12 cellular contexts compared by ENCODE assay signal in the genomic region with DNA sequence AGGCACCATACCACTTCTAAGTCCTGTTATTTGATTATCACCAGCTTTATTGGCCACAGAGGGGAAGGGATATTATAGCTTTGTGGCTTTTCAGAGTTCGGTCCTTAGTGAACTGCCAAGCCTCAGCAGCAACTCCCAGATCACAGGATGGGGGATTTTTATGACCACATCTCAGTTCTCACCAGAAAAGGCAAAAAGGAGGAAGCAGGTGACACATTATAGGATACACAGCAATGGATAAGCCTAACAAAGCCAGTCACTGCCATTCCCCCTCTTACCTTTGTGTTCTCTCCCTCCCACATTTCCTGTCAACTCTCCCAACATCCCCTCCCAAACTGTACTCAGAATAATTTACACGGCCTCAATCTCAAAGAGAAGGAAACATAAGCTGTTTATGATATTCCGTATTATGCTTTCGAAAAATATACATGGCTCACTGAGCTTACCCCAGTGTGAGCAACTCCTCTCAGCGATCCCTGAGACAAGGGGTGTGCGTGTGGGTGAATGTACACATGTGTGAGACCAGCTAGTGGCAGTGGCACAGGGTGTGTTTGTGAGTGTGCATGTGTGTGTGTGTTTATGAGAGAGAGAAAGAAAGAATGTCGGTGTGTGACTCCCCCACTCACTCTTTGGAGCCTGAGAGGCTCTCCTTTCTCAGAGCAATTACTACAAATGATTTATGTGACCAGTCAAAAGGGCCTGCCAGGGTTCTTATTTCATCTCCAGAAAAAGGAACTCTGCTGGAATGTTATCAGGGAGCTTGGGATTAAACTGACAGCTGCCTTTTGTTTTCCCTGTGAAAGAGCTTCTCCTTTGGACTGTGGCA.
DNase-seq lines count a peak whose midpoint lies in the region; ATAC-seq, FAIRE-seq and TF ChIP-seq lines count a peak whose summit lies in the region.
"Had no signal": no experiment of that assay in that cellular context is flagged by ENCODE, and none has a peak within 500 bp of the region (broad histone marks: within the 10 kb centered on the region; RNA-seq: fewer than 3 reads in every experiment).

No MANE protein-coding gene starts in this region.

- no peaks in the 10 kb centered on the region for H3K79me1 ChIP-seq in H1 (ENCODE audit: low read depth, low read length)

- H3K4me3 Mint-ChIP-seq in nephron: peak overlapping the region; percentile 3 to 60 (median 24)
- H3K4me3 Mint-ChIP-seq: activated naive CD4-positive, alpha-beta T cell treated with anti-CD3 and anti-CD28 coated beads, Interleukin-2, amount 50 U/mL, for 24 hours had no signal

- no peak overlapping the region for H2AK5ac ChIP-seq in H1 (ENCODE audit: low read depth, low read length)

- CTCF ChIA-PET in H1 (lab: Charles Lee; ENCODE audit: partially characterized antibody): interaction anchor here (0.7 to 2.4 kb wide), 13 partner anchors 8 to 522 kb away, joined by 3 to 10 read pairs (median 4); no protein-coding TSS in a partner anchor

- H3K4me3 ChIP-seq in H1 (ENCODE audit: extremely low read depth in 1 of 4, insufficient read depth in 2 of 4, low read depth in 3 of 4, low read length in 4 of 4) (no peak overlapping the region), kidney (ENCODE audit: low read length in 2 of 2) (no peak overlapping the region)

- DNase-seq in DMS 273 (lab: John Stamatoyannopoulos, UW; ENCODE audit: unreplicated experiment) (peak; percentile 48), NCI-H146 treated with DMSO at 0.1 percent for 48 hours (lab: John Stamatoyannopoulos, UW; ENCODE audit: unreplicated experiment) (peak; percentile 59), H1 (ENCODE audit: low read depth in 1 of 2, low spot score in 2 of 2) (no peak), kidney (no peak), NCI-H1694 (lab: John Stamatoyannopoulos, UW) (no peak)
- DNase-seq: DND-41, NCI-H187 treated with DMSO at 0.1 percent for 48 hours had no signal

- H2BK15ac ChIP-seq in H1 (ENCODE audit: low read length): no peak overlapping the region

- H3K4me2 ChIP-seq in H1 (ENCODE audit: insufficient read depth in 1 of 2, low read depth in 2 of 2, low read length in 2 of 2): no peak overlapping the region

- H3K9me3 ChIP-seq in H1 (ENCODE audit: insufficient read depth in 2 of 2, low read depth in 1 of 2, low read length in 1 of 2) (peaks cover 6 to 7% of the 10 kb centered on the region in 2 experiments; a peak in 3 of 4 replicates), kidney (ENCODE audit: control insufficient read depth in 1 of 2, low read length in 2 of 2) (peaks cover 3 to 5% of the 10 kb centered on the region in 2 donors)

- H3K23ac ChIP-seq in H1 (ENCODE audit: insufficient read length): no peak overlapping the region

- H2BK5ac ChIP-seq in H1 (ENCODE audit: low read depth, low read length): no peak overlapping the region

- no peak overlapping the region for H3K27ac ChIP-seq in H1 (ENCODE audit: low read depth, low read length)
- no peak overlapping the region for H3K27ac ChIP-seq in kidney (ENCODE audit: low read depth in 2 of 2, low read length in 2 of 2)

- H4K20me1 ChIP-seq in H1 (replicated peaks in 1 of 2; ENCODE audit: control insufficient read depth in 1 of 2, insufficient read depth in 2 of 2, low read length in 2 of 2): no peaks in the 10 kb centered on the region

- no peak overlapping the region for H3K18ac ChIP-seq in H1 (ENCODE audit: extremely low read depth, low read length)

- no peaks in the 10 kb centered on the region for H3K27me3 Mint-ChIP-seq in nephron (ENCODE audit: low read depth)
- H3K27me3 Mint-ChIP-seq: activated naive CD4-positive, alpha-beta T cell treated with anti-CD3 and anti-CD28 coated beads, Interleukin-2, amount 50 U/mL, for 24 hours had no signal

- TF ChIP-seq EP300 in H1 (IDR thresholded peaks at IDR 0.05; ENCODE audit: borderline replicate concordance in 1 of 2, low read depth in 2 of 2, low read length in 2 of 2): no peak

- no peak overlapping the region for H2BK120ac ChIP-seq in H1 (replicated peaks; ENCODE audit: low read depth, low read length)

- no peaks in the 10 kb centered on the region for H3K36me3 ChIP-seq in H1 (ENCODE audit: control insufficient read depth in 2 of 4, insufficient read depth in 4 of 4, low read length in 3 of 4)
- no peaks in the 10 kb centered on the region for H3K36me3 ChIP-seq in kidney (ENCODE audit: control insufficient read depth in 1 of 2, insufficient read depth in 2 of 2, low read length in 2 of 2)

- H3K23me2 ChIP-seq in H1 (ENCODE audit: low read depth, low read length): no peaks in the 10 kb centered on the region

- H3K56ac ChIP-seq in H1 (replicated peaks; ENCODE audit: insufficient read length, low read depth, low read length): no peak overlapping the region

- H3K79me2 ChIP-seq in H1 (ENCODE audit: control insufficient read depth in 1 of 2, insufficient read depth in 2 of 2, low read length in 2 of 2): no peaks in the 10 kb centered on the region

- H3K4me1 Mint-ChIP-seq in nephron: peaks cover 47% of the 10 kb centered on the region
- H3K4me1 Mint-ChIP-seq: activated naive CD4-positive, alpha-beta T cell treated with anti-CD3 and anti-CD28 coated beads, Interleukin-2, amount 50 U/mL, for 24 hours had no signal

- peaks cover 0 to 3% (median 1%) of the 10 kb centered on the region in 4 experiments; a peak in 2 of 7 replicates for H3K4me1 ChIP-seq in H1 (replicated peaks in 1 of 4; ENCODE audit: control insufficient read depth in 3 of 4, insufficient read depth in 4 of 4, low read length in 3 of 4)
- H3K4me1 ChIP-seq in kidney (ENCODE audit: control insufficient read depth in 1 of 2, insufficient read depth in 1 of 2, low read depth in 1 of 2, low read length in 2 of 2): peaks cover 0 to 10% of the 10 kb centered on the region in 2 donors

- POLR2A ChIA-PET in H1 (lab: Charles Lee; ENCODE audit: partially characterized antibody): interaction anchor here (1.0 to 1.8 kb wide), 2 partner anchors 9 to 18 kb away, joined by 3 to 4 read pairs; no protein-coding TSS in a partner anchor

- H2AFZ ChIP-seq in H1 (ENCODE audit: low read length): no peak overlapping the region

- H4K8ac ChIP-seq in H1 (ENCODE audit: extremely low read depth, insufficient read depth, low read length): no peak overlapping the region

- no peak for TF ChIP-seq RAD21 in H1 (IDR thresholded peaks at IDR 0.05 in 1 of 2, conservative IDR thresholded peaks at IDR 0.05 in 1 of 2; ENCODE audit: low read depth in 2 of 2, low read length in 2 of 2)

- no peak overlapping the region for H3K4ac ChIP-seq in H1 (replicated peaks; ENCODE audit: insufficient read length, low read depth, low read length)

- H2BK20ac ChIP-seq in H1 (ENCODE audit: low read length): no peak overlapping the region

- TF ChIP-seq POLR2A in H1 (IDR thresholded peaks at IDR 0.05; ENCODE audit: control extremely low read depth in 1 of 2, low read depth in 2 of 2, low read length in 2 of 2): no peak

- 0 out of 2 replicates have a peak overlapping the region, but pooled peaks have one; percentile 12 for H2BK12ac ChIP-seq in H1 (ENCODE audit: low read depth, low read length)

- ATAC-seq in GM21786 (IDR thresholded peaks at IDR 0.05; ENCODE audit: unreplicated experiment) (no peak), GM18517 (IDR thresholded peaks at IDR 0.05; ENCODE audit: unreplicated experiment) (no peak)

- H3K9ac ChIP-seq in H1 (replicated peaks in 1 of 4; ENCODE audit: extremely low read depth in 1 of 4, low read depth in 3 of 4, low read length in 3 of 4) (no peak overlapping the region), kidney (ENCODE audit: low read length in 2 of 2) (no peak overlapping the region)

- intact Hi-C loops in kidney (cut with DNase I): no loop called here

- H4K91ac ChIP-seq in H1 (replicated peaks; ENCODE audit: insufficient read length, low read length): no peak overlapping the region

- peak overlapping the region; percentile 89 to 95 (median 94) for H3K27ac Mint-ChIP-seq in nephron
- H3K27ac Mint-ChIP-seq: activated naive CD4-positive, alpha-beta T cell treated with anti-CD3 and anti-CD28 coated beads, Interleukin-2, amount 50 U/mL, for 24 hours had no signal

- H3K9me3 Mint-ChIP-seq in nephron: peaks cover 6% of the 10 kb centered on the region
- H3K9me3 Mint-ChIP-seq: activated naive CD4-positive, alpha-beta T cell treated with anti-CD3 and anti-CD28 coated beads, Interleukin-2, amount 50 U/mL, for 24 hours had no signal

- no peak overlapping the region for H3K14ac ChIP-seq in H1 (ENCODE audit: insufficient read length)

- WGBS in H1 (ENCODE audit: extremely low coverage in 1 of 2, insufficient coverage in 1 of 2, insufficient read length in 1 of 2, insufficient replicate concordance in 2 of 2, low coverage in 1 of 2, low lambda C conversion rate in 2 of 2, missing lambda C conversion rate in 1 of 2), 2 experiments: 84% methylated on average over 6 of the region's 7 CpGs; no CpG with 5 or more reads in 1 of the 2 experiments

- TF ChIP-seq CTCF in H1 (IDR thresholded peaks at IDR 0.05; ENCODE audit: control extremely low read depth in 1 of 3, insufficient read depth in 1 of 3, low read depth in 1 of 3, low read length in 3 of 3): no peak
- TF ChIP-seq CTCF in nephron (IDR thresholded peaks at IDR 0.05; ENCODE audit: unreplicated experiment in 3 of 3): no peak
- no peak for TF ChIP-seq CTCF in kidney (IDR thresholded peaks at IDR 0.05; ENCODE audit: borderline replicate concordance, extremely low read depth, insufficient read depth)

- H3K36me3 Mint-ChIP-seq in nephron (ENCODE audit: low read depth): peaks cover 10% of the 10 kb centered on the region

- no peak overlapping the region for H4K5ac ChIP-seq in H1 (ENCODE audit: insufficient read length, low read depth, low read length)

- FAIRE-seq in H1 (lab: Jason Lieb, UNC): no peak
- no peak for FAIRE-seq in kidney (lab: Jason Lieb, UNC)
- FAIRE-seq: GM19239 had no signal

- no peaks in the 10 kb centered on the region for H3K27me3 ChIP-seq in H1 (replicated peaks in 1 of 4; ENCODE audit: control insufficient read depth in 3 of 4, extremely low read depth in 1 of 4, insufficient read depth in 3 of 4, low read length in 3 of 4)

TF ChIP-seq in H1, 55 proteins besides CTCF, POLR2A, EP300 and RAD21 (continues in another document):
- TF ChIP-seq POU5F1 (IDR thresholded peaks at IDR 0.05; ENCODE audit: low read depth, low read length) (no peak), CTBP2 (IDR thresholded peaks at IDR 0.05; ENCODE audit: borderline replicate concordance, insufficient read depth, insufficient read length, low read length) (no peak), FOSL1 (IDR thresholded peaks at IDR 0.05; ENCODE audit: insufficient read depth, low read depth, low read length) (no peak), JUN (IDR thresholded peaks at IDR 0.05; ENCODE audit: low read depth, low read length) (no peak), TAF7 (optimal IDR thresholded peaks at IDR 0.05; ENCODE audit: borderline replicate concordance, low read depth, low read length) (no peak), PHF8 (conservative IDR thresholded peaks at IDR 0.05; ENCODE audit: low read depth, low read length) (no peak), KDM4A (IDR thresholded peaks at IDR 0.05; ENCODE audit: low read depth, low read length, severe bottlenecking) (no peak), CBX8 (IDR thresholded peaks at IDR 0.05; ENCODE audit: borderline replicate concordance, low read depth, low read length) (no peak), SP4 (IDR thresholded peaks at IDR 0.05; ENCODE audit: low read length) (no peak), RXRA (IDR thresholded peaks at IDR 0.05; ENCODE audit: insufficient read depth, low read depth, low read length) (no peak)

Comparison
In these comparisons a context has a peak if more than half of its experiments do, and no peak if none do; other contexts are left out.
1. DNase-seq: peak in DMS 273 (single experiment) and NCI-H146 treated with DMSO at 0.1 percent for 48 hours (single experiment); none in H1 (0 of 2), kidney (single experiment) and NCI-H1694 (single experiment).